In the genomic region with DNA sequence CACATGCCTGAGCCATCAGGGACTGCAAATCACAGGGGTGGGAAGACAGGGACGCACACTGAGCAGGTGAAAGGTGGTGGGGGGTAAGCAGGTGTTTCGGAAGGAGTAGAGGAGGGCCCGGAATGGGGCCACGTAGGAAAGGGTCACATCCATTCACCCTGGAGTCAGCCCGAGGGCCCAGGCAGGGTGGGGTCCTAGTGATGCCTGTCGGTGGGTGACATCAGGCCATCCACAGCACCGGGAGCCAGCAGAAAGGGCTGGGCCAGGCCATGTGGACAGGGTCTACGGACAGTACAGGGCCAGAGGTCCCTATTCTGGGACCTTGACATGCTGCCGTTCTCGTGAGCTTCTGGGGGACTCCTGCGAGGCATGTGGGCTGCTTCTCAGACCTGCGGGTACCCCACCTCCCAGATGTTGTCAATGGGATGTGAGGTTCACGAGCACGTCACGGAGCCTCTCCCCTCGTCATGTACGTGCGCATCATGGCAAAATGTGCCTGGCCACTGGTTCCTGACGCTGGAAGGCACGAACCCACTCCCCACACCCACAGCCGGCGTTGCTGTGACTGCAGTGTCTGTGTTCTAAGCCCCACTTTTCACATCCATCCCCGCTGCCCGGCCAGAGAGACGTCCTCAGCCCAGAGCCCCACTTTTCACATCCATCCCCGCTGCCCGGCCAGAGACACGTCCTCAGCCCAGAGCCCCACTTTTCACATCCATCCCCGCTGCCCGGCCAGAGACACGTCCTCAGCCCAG, we compare ENCODE assay signal across 27 cellular contexts.
"Had no signal": no experiment of that assay in that cellular context is flagged by ENCODE, and none has a peak within 500 bp of the region (broad histone marks: within the 10 kb centered on the region; RNA-seq: fewer than 3 reads in every experiment).

No MANE protein-coding gene starts in this region.

- ATAC-seq: gastroesophageal sphincter; left lung; naive thymus-derived CD8-positive, alpha-beta T cell; right lobe of liver; stimulated activated naive CD8-positive, alpha-beta T cell treated with anti-CD3 and anti-CD28 coated beads, Interleukin-15, amount 100 ng/mL, for 72 hours; upper lobe of right lung had no signal

- H3K9me3 ChIP-seq: gastroesophageal sphincter, left lung, right lobe of liver, upper lobe of right lung had no signal

- FAIRE-seq: astrocyte, TTC549 had no signal

- H3K36me3 ChIP-seq: brain microvascular endothelial cell, gastroesophageal sphincter, left lung, right lobe of liver, upper lobe of right lung had no signal

- H3K27me3 Mint-ChIP-seq: stimulated activated naive CD8-positive, alpha-beta T cell treated with anti-CD3 and anti-CD28 coated beads, Interleukin-15, amount 100 ng/mL, for 72 hours had no signal

- DNase-seq: activated CD4-positive, alpha-beta T cell treated with anti-CD3 and anti-CD28 coated beads for 4 hours; activated CD4-positive, alpha-beta T cell treated with anti-CD3 and anti-CD28 coated beads, Interleukin-2, amount 50 U/mL, for 48 hours; activated CD8-positive, alpha-beta memory T cell treated with anti-CD3 and anti-CD28 coated beads for 24 hours; activated effector memory CD4-positive, alpha-beta T cell treated with Interleukin-2 at 50 U/mL for 16 hours; activated naive CD4-positive, alpha-beta T cell treated with anti-CD3 and anti-CD28 coated beads for 36 hours; activated naive CD8-positive, alpha-beta T cell treated with anti-CD3 and anti-CD28 coated beads for 36 hours; dorsolateral prefrontal cortex; effector memory CD4-positive, alpha-beta T cell; erythroblast; head of caudate nucleus; kidney glomerular epithelial cell; mammary epithelial cell; naive thymus-derived CD8-positive, alpha-beta T cell; right lobe of liver; stimulated activated CD4-positive, alpha-beta T cell treated with anti-CD3 and anti-CD28 coated beads, Interleukin-2, amount 100 ng/mL, for 48 hours; stimulated activated naive CD8-positive, alpha-beta T cell treated with anti-CD3 and anti-CD28 coated beads, Interleukin-15, amount 100 ng/mL, for 72 hours; substantia nigra; T-helper 9 cell; upper lobe of right lung had no signal

- H3K9me3 Mint-ChIP-seq: neural crest cell had no signal

- H3K4me1 ChIP-seq: right lobe of liver had no signal

- H3K27ac ChIP-seq: brain microvascular endothelial cell, coronary artery, dorsolateral prefrontal cortex, left lung, right lobe of liver, upper lobe of right lung, VCaP had no signal

- H3K4me3 Mint-ChIP-seq: activated naive CD4-positive, alpha-beta T cell treated with anti-CD3 and anti-CD28 coated beads for 36 hours; activated naive CD8-positive, alpha-beta T cell treated with anti-CD3 and anti-CD28 coated beads for 36 hours; naive thymus-derived CD8-positive, alpha-beta T cell; neural crest cell; stimulated activated naive CD8-positive, alpha-beta T cell treated with anti-CD3 and anti-CD28 coated beads, Interleukin-15, amount 100 ng/mL, for 72 hours had no signal

- H3K36me3 Mint-ChIP-seq: activated naive CD8-positive, alpha-beta T cell treated with anti-CD3 and anti-CD28 coated beads for 36 hours had no signal

- H3K27me3 ChIP-seq: brain microvascular endothelial cell, right lobe of liver, upper lobe of right lung had no signal

- H3K4me3 ChIP-seq: coronary artery, dorsolateral prefrontal cortex, gastroesophageal sphincter, left lung, right lobe of liver, upper lobe of right lung had no signal

- H3K27ac Mint-ChIP-seq: activated naive CD4-positive, alpha-beta T cell treated with anti-CD3 and anti-CD28 coated beads for 36 hours; activated naive CD8-positive, alpha-beta T cell treated with anti-CD3 and anti-CD28 coated beads for 36 hours had no signal
